ENCODE assay signal across 10 cellular contexts in genomic region chr12:13347241-13348043, GRCh38.
A peak's percentile ranks its signal among the peaks of the same experiment; 100 is the strongest.
DNase-seq lines count a peak whose midpoint lies in the region; ATAC-seq and TF ChIP-seq lines count a peak whose summit lies in the region.
"Had no signal": no experiment of that assay in that cellular context is flagged by ENCODE, and none has a peak within 500 bp of the region (broad histone marks: within the 10 kb centered on the region; RNA-seq: fewer than 3 reads in every experiment).

No MANE protein-coding gene starts in this region.

- peak overlapping the region; percentile 3 for H3K27ac ChIP-seq in brain microvascular endothelial cell

- DNase-seq in AG09309 (ENCODE audit: low read depth) (peak; percentile 51), MV-4-11 (lab: John Stamatoyannopoulos, UW) (peak; percentile 41), brain microvascular endothelial cell (peak; percentile 70), putamen (ENCODE audit: low spot score) (peak; percentile 60), KG1 (lab: John Stamatoyannopoulos, UW) (no peak), OCI-M2 (lab: John Stamatoyannopoulos, UW; ENCODE audit: unreplicated experiment) (no peak), NCI-H2029 treated with DMSO at 0.1 percent for 48 hours (lab: John Stamatoyannopoulos, UW) (no peak)
- DNase-seq: erythroblast had no signal

- no peaks in the 10 kb centered on the region for H3K36me3 ChIP-seq in brain microvascular endothelial cell (replicated peaks)

- H3K4me3 ChIP-seq in AG09309 (ENCODE audit: control insufficient read depth, low read depth, low read length) (peak overlapping the region; percentile 16), brain microvascular endothelial cell (ENCODE audit: low read depth, low read length) (no peak overlapping the region)
- H3K4me3 ChIP-seq: skin epidermis had no signal

- in situ Hi-C loops in brain microvascular endothelial cell (cut with HindIII; ENCODE audit: low pct_ligation_motif_present, low sequenced_read_pairs), result no loop called here

- TF ChIP-seq CTCF in AG09309 (IDR thresholded peaks at IDR 0.05; ENCODE audit: control insufficient read depth, insufficient read depth, low read depth, low read length, missing control alignments) (no peak), brain microvascular endothelial cell (IDR thresholded peaks at IDR 0.05; ENCODE audit: low read depth, low read length, missing control alignments) (peak; percentile 31)

- no peaks in the 10 kb centered on the region for H3K27me3 ChIP-seq in brain microvascular endothelial cell (replicated peaks)

- ATAC-seq in GM18909 (IDR thresholded peaks at IDR 0.05; ENCODE audit: poor library complexity, unreplicated experiment), result no peak

Comparison
In these comparisons a context has a peak if more than half of its experiments do, and no peak if none do; other contexts are left out.
1. DNase-seq: peak in AG09309 (single experiment), MV-4-11 (single experiment), brain microvascular endothelial cell (single experiment) and putamen (single experiment); none in KG1 (single experiment), OCI-M2 (single experiment) and NCI-H2029 treated with DMSO at 0.1 percent for 48 hours (single experiment).